In genomic region chrX:7996414-7996813, GRCh38 we compare ENCODE assay signal across 8 cellular contexts.
DNase-seq lines count a peak whose midpoint lies in the region; ATAC-seq and TF ChIP-seq lines count a peak whose summit lies in the region.

No MANE protein-coding gene starts in this region.

- H3K27me3 ChIP-seq in sigmoid colon, result no peaks in the 10 kb centered on the region

- no peak overlapping the region for H3K4me3 ChIP-seq in fibroblast of villous mesenchyme (ENCODE audit: low read depth, low read length)
- H3K4me3 ChIP-seq in sigmoid colon, result no peak overlapping the region

- no peaks in the 10 kb centered on the region for H3K4me1 ChIP-seq in sigmoid colon

- TF ChIP-seq POLR2A in sigmoid colon (IDR thresholded peaks at IDR 0.05), result no peak

- WGBS in sigmoid colon, 2 donors, result 18 to 26% methylated on average over 2 of the region's 2 CpGs

- no peak overlapping the region for H3K27ac ChIP-seq in VCaP
- no peak overlapping the region for H3K27ac ChIP-seq in sigmoid colon

- TF ChIP-seq CTCF in VCaP (conservative IDR thresholded peaks at IDR 0.05) (peak; percentile 71), fibroblast of villous mesenchyme (IDR thresholded peaks at IDR 0.05; ENCODE audit: insufficient read depth, low read depth, low read length) (peak; percentile 56), sigmoid colon (IDR thresholded peaks at IDR 0.05) (peak in 3 of 4 experiments; percentile 23 to 49 (median 24))

- intact Hi-C loops in sigmoid colon (cut with DNase I) (loop anchor here (2.0 to 5.0 kb wide), 2 partner anchors 742 to 821 kb away; no protein-coding TSS in a partner anchor), left ventricle myocardium superior (cut with micrococcal nuclease) (loop anchor here (5.0 kb wide), 1 partner anchor 741 kb away; no protein-coding TSS in a partner anchor)

- no peak for TF ChIP-seq EP300 in sigmoid colon (IDR thresholded peaks at IDR 0.05)

- DNase-seq in COR-L47 (lab: John Stamatoyannopoulos, UW) (peak; percentile 2), NAMALWA (ENCODE audit: low spot score) (peak; percentile 46), fibroblast of villous mesenchyme (ENCODE audit: low read depth) (peak; percentile 45), sigmoid colon (no peak), left ventricle myocardium superior (no peak)

- peak; percentile 81 for ATAC-seq in GM18867 (IDR thresholded peaks at IDR 0.05; ENCODE audit: unreplicated experiment)
- no peak for ATAC-seq in GM19455 (IDR thresholded peaks at IDR 0.05; ENCODE audit: unreplicated experiment)
- no peak for ATAC-seq in left ventricle myocardium superior

- H3K9me3 ChIP-seq in sigmoid colon, result no peaks in the 10 kb centered on the region

- no peaks in the 10 kb centered on the region for H3K36me3 ChIP-seq in sigmoid colon

Comparison
In these comparisons a context has a peak if more than half of its experiments do, and no peak if none do; other contexts are left out.
1. DNase-seq: peak in COR-L47 (single experiment), NAMALWA (single experiment) and fibroblast of villous mesenchyme (single experiment); none in sigmoid colon (single experiment) and left ventricle myocardium superior (single experiment).
2. Peak in every context shown above with its lines, with median percentiles within 50 percentile points of each other: CTCF ChIP-seq.